ENCODE assay signal across 26 cellular contexts in the genomic region with DNA sequence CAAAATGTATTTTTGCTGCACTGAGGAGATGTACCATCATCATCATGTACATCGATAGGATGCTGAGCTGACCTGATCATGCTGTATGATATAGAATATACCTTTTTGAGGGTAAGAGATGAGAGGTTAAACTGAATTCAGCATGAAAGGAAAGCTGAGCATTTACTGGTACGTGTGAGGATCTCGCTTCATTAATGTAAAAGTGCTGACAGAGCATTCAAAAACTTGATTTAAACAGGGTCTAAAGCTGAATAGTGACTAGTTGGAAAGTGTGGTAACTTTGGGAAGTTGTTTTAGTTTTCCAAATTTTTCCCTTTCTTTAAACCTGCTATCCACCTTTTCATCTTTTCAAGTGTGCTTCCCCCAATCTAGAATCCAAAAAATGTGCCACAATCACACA. TPM values are rescaled to one million over a fixed set of nuclear protein-coding genes. Genes with fewer than 3 reads are reported as not detected.
A peak's percentile ranks its signal among the peaks of the same experiment; 100 is the strongest.
DNase-seq lines count a peak whose midpoint lies in the region; ATAC-seq, FAIRE-seq and TF ChIP-seq lines count a peak whose summit lies in the region.
"Had no signal": no experiment of that assay in that cellular context is flagged by ENCODE, and none has a peak within 500 bp of the region (broad histone marks: within the 10 kb centered on the region; RNA-seq: fewer than 3 reads in every experiment).

No MANE protein-coding gene starts in this region.

- H3K36me3 ChIP-seq in endodermal cell (ENCODE audit: control insufficient read depth, insufficient read depth, low read length) (no peaks in the 10 kb centered on the region), tibial artery (no peaks in the 10 kb centered on the region), stomach (no peaks in the 10 kb centered on the region), aorta (ENCODE audit: control insufficient read depth in 1 of 2, insufficient read depth in 2 of 2, low read length in 1 of 2) (no peaks in the 10 kb centered on the region)
- H3K36me3 ChIP-seq: HAP-1, SJSA1 had no signal

- 80% methylated on average over 3 of the region's 3 CpGs for WGBS in A549 (ENCODE audit: missing lambda C conversion rate)
- 88 to 96% methylated on average over 3 of the region's 3 CpGs for whole genome bisulfite sequencing in endodermal cell (ENCODE audit: insufficient coverage in 1 of 2, insufficient read length in 1 of 2), 2 experiments
- WGBS in stomach, 5 donors: 90 to 96% (median 92%) methylated on average over 3 of the region's 3 CpGs
- WGBS in aorta, 2 donors: 96% methylated on average over 3 of the region's 3 CpGs

- H3K9me3 ChIP-seq in A549 (no peaks in the 10 kb centered on the region), endodermal cell (ENCODE audit: control insufficient read depth, low read length) (no peaks in the 10 kb centered on the region), tibial artery (no peaks in the 10 kb centered on the region), stomach (no peaks in the 10 kb centered on the region), aorta (ENCODE audit: control insufficient read depth, low read length) (no peaks in the 10 kb centered on the region)
- H3K9me3 ChIP-seq: HAP-1, SJSA1 had no signal

- H3K36me3 Mint-ChIP-seq in HFFc6 (ENCODE audit: low read depth) (peaks cover 12% of the 10 kb centered on the region), endodermal cell (ENCODE audit: low read depth) (no peaks in the 10 kb centered on the region)
- H3K36me3 Mint-ChIP-seq: CD4-positive, alpha-beta memory T cell had no signal

- TF ChIP-seq RAD21 in A549 (conservative IDR thresholded peaks at IDR 0.05 in 1 of 2, IDR thresholded peaks at IDR 0.05 in 1 of 2): no peak

- POLR2A ChIA-PET in A549 (lab: Yijun Ruan, JAX): no interaction called here

- no peak for TF ChIP-seq CTCF in A549 (IDR thresholded peaks at IDR 0.05)
- no peak for TF ChIP-seq CTCF in HFFc6 (IDR thresholded peaks at IDR 0.05)
- TF ChIP-seq CTCF in endodermal cell (conservative IDR thresholded peaks at IDR 0.05): no peak
- no peak for TF ChIP-seq CTCF in tibial artery (IDR thresholded peaks at IDR 0.05)
- no peak for TF ChIP-seq CTCF in stomach (IDR thresholded peaks at IDR 0.05)

- no peak for TF ChIP-seq POLR2A in A549 (IDR thresholded peaks at IDR 0.05; ENCODE audit: low read length)
- TF ChIP-seq POLR2A in stomach (IDR thresholded peaks at IDR 0.05): no peak

- H3K4me2 ChIP-seq in A549: no peak overlapping the region
- H3K4me2 ChIP-seq: KMS-11, PC-9 had no signal

- no peak overlapping the region for H3K9ac ChIP-seq in endodermal cell (ENCODE audit: extremely low read depth, low read length, poor library complexity, severe bottlenecking)
- H3K9ac ChIP-seq: KMS-11 had no signal

- H3K4me1 Mint-ChIP-seq in HFFc6 (ENCODE audit: low read depth): peaks cover 84% of the 10 kb centered on the region
- peaks cover 11% of the 10 kb centered on the region for H3K4me1 Mint-ChIP-seq in endodermal cell
- H3K4me1 Mint-ChIP-seq: CD4-positive, alpha-beta memory T cell had no signal

- no peaks in the 10 kb centered on the region for H3K27me3 ChIP-seq in endodermal cell (ENCODE audit: control insufficient read depth, insufficient read depth, low read length, poor library complexity, severe bottlenecking)
- H3K27me3 ChIP-seq in tibial artery: no peaks in the 10 kb centered on the region
- H3K27me3 ChIP-seq in stomach: no peaks in the 10 kb centered on the region
- H3K27me3 ChIP-seq in aorta (ENCODE audit: control insufficient read depth in 1 of 2, insufficient read depth in 2 of 2, low read length in 1 of 2): no peaks in the 10 kb centered on the region
- H3K27me3 ChIP-seq: SJSA1 had no signal

- no peak for ATAC-seq in A549
- ATAC-seq in aorta (ENCODE audit: low FRiP score): no peak

- H3K27ac ChIP-seq in A549 (no peak overlapping the region), endodermal cell (ENCODE audit: low read depth, low read length) (no peak overlapping the region), tibial artery (peak overlapping the region; percentile 58 to 80), stomach (no peak overlapping the region), aorta (ENCODE audit: low read depth in 1 of 2, low read length in 2 of 2) (no peak overlapping the region)
- H3K27ac ChIP-seq: KMS-11, PC-9, SJSA1 had no signal

- no peak for FAIRE-seq in A549 (lab: Jason Lieb, UNC)
- FAIRE-seq: GM18507, HTR-8/SVneo had no signal

- intact Hi-C loops in tibial artery (cut with DNase I; ENCODE audit: low total_unique reads): no loop called here
- intact Hi-C loops in stomach (cut with DNase I; ENCODE audit: low total_unique reads): no loop called here
- intact Hi-C loops in aorta (cut with DNase I): no loop called here

- H3K27me3 Mint-ChIP-seq in HFFc6 (ENCODE audit: insufficient read depth) (no peaks in the 10 kb centered on the region; the same call in 1 of the 2 replicates), endodermal cell (ENCODE audit: insufficient read depth) (peaks cover 1% of the 10 kb centered on the region)

- H3K4me1 ChIP-seq in A549: peaks cover 5% of the 10 kb centered on the region; the same call in 1 of the 3 replicates
- H3K4me1 ChIP-seq in endodermal cell (ENCODE audit: control insufficient read depth, insufficient read depth, low read length): peaks cover 8% of the 10 kb centered on the region
- peaks cover 0 to 48% (median 19%) of the 10 kb centered on the region in 4 donors for H3K4me1 ChIP-seq in tibial artery
- peaks cover 0 to 12% (median 4%) of the 10 kb centered on the region in 4 donors for H3K4me1 ChIP-seq in stomach
- H3K4me1 ChIP-seq in aorta (ENCODE audit: control insufficient read depth in 1 of 2, insufficient read depth in 2 of 2, low read length in 2 of 2): peaks cover 5 to 8% of the 10 kb centered on the region in 2 donors

- CTCF ChIA-PET in A549 (lab: Yijun Ruan, JAX): no interaction called here

- DNase-seq in A549 (ENCODE audit: low read depth in 1 of 2, low spot score in 1 of 2) (no peak), HFFc6 (no peak), endodermal cell (no peak), tibial artery (no peak), cortex of kidney (lab: John Stamatoyannopoulos, UW) (no peak), stomach (no peak), aorta (no peak)
- DNase-seq: C1 segment of cervical spinal cord; CD4-positive, alpha-beta memory T cell; COR-L47; DMS53; GOT3; NCI-H1092; NCI-H1417 treated with DMSO at 0.1 percent for 48 hours; NCI-H1694 treated with DMSO at 0.1 percent for 48 hours; NCI-H2081; NCI-H2227 treated with DMSO at 0.1 percent for 48 hours; NCI-H526 treated with DMSO at 0.1 percent for 48 hours; PC-9; Right ventricle myocardium superior had no signal

- H3K4me3 Mint-ChIP-seq in HFFc6 (peak overlapping the region; percentile 62; the same call in 1 of the 2 replicates), endodermal cell (no peak overlapping the region)
- H3K4me3 Mint-ChIP-seq: CD4-positive, alpha-beta memory T cell had no signal

- H3K4me3 ChIP-seq in A549 (no peak overlapping the region), endodermal cell (ENCODE audit: low read length) (peak overlapping the region; percentile 8), tibial artery (no peak overlapping the region), stomach (no peak overlapping the region), aorta (ENCODE audit: low read length in 2 of 2) (no peak overlapping the region)
- H3K4me3 ChIP-seq: HAP-1, PC-9, SJSA1 had no signal

- no peaks in the 10 kb centered on the region for H3K9me3 Mint-ChIP-seq in HFFc6
- no peaks in the 10 kb centered on the region for H3K9me3 Mint-ChIP-seq in endodermal cell

- no peak for TF ChIP-seq EP300 in A549 (IDR thresholded peaks at IDR 0.05)
- no peak for TF ChIP-seq EP300 in stomach (IDR thresholded peaks at IDR 0.05)

- H3K27ac Mint-ChIP-seq in HFFc6: peak overlapping the region; percentile 93; the same call in 1 of the 2 replicates
- no peak overlapping the region for H3K27ac Mint-ChIP-seq in endodermal cell
- H3K27ac Mint-ChIP-seq: CD4-positive, alpha-beta memory T cell had no signal

TF ChIP-seq in A549, 52 proteins besides CTCF, POLR2A, EP300 and RAD21:
- TF ChIP-seq, protein P1, sequence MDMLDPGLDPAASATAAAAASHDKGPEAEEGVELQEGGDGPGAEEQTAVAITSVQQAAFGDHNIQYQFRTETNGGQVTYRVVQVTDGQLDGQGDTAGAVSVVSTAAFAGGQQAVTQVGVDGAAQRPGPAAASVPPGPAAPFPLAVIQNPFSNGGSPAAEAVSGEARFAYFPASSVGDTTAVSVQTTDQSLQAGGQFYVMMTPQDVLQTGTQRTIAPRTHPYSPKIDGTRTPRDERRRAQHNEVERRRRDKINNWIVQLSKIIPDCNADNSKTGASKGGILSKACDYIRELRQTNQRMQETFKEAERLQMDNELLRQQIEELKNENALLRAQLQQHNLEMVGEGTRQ (IDR thresholded peaks at IDR 0.05): no peak
- no peak for TF ChIP-seq RARB (CRISPR knock-in tag; IDR thresholded peaks at IDR 0.05)
- TF ChIP-seq, protein P2, sequence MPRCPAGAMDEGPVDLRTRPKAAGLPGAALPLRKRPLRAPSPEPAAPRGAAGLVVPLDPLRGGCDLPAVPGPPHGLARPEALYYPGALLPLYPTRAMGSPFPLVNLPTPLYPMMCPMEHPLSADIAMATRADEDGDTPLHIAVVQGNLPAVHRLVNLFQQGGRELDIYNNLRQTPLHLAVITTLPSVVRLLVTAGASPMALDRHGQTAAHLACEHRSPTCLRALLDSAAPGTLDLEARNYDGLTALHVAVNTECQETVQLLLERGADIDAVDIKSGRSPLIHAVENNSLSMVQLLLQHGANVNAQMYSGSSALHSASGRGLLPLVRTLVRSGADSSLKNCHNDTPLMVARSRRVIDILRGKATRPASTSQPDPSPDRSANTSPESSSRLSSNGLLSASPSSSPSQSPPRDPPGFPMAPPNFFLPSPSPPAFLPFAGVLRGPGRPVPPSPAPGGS (IDR thresholded peaks at IDR 0.05): no peak
- TF ChIP-seq HOXB5 (CRISPR knock-in tag; IDR thresholded peaks at IDR 0.05): no peak
- TF ChIP-seq EHMT2 (IDR thresholded peaks at IDR 0.05; ENCODE audit: low read depth): no peak
- peak; percentile 90 for TF ChIP-seq MAFK (IDR thresholded peaks at IDR 0.05; ENCODE audit: partially characterized antibody)
- TF ChIP-seq JUN (IDR thresholded peaks at IDR 0.05): no peak
- no peak for TF ChIP-seq CHD2 (IDR thresholded peaks at IDR 0.05; ENCODE audit: low read length, partially characterized antibody)

RNA-seq across cellular contexts. Expression of gene COL1A2, which starts 28.5 kb away (rescaled TPM):
- polyA plus RNA-seq in A549 (2011; rRNA removed) (0.07 and 0.14 TPM in 2 replicates), A549 (2017; fragmentation: RNase III; extraction: RNeasy Plus Mini Kit Qiagen cat#74134 plus additional on column Dnase treatment) (not detected in 3 replicates), stomach (10 to 100 TPM; 32.2 to 51.6 (median 48.3) TPM), aorta (1,000 to 10,000 TPM in 1 of 2 donors, 100 to 1,000 TPM in 1; 282 to 1,047 TPM)
- 0.04 TPM in 1 of 2 replicates, not detected in the other for polyA plus RNA-seq in A549 (2012; cell fraction: cytosol; rRNA removed)
- polyA plus RNA-seq in A549 (2012; cell fraction: nucleus; rRNA removed): 0.04 and 0.26 TPM in 2 replicates
- polyA minus RNA-seq in A549 (2011; rRNA and poly(A)+ RNA removed): 1.7 and 3.9 TPM in 2 replicates
- total RNA-seq in HFFc6 (2021; fragmentation: NEBNext Ultra II Directional; extraction: Animal tissue kit (Norgen Biotek cat#: 25700)): 1,000 to 10,000 TPM; 3,728 to 6,317 (median 3,918) TPM
- total RNA-seq in endodermal cell (10 to 100 TPM; 42.2 to 99.7 TPM), stomach (1,000 to 10,000 TPM in 2 of 5 donors, 100 to 1,000 TPM in 2, 10 to 100 TPM in 1; 30.9 to 3,975 (median 234) TPM), aorta (1,000 to 10,000 TPM in 1 of 2 donors, 100 to 1,000 TPM in 1; 844 to 1,770 TPM)
- polyA plus RNA-seq in endodermal cell (2013, experiment 1 of 2): 251 TPM
- 245 TPM for polyA plus RNA-seq in endodermal cell (2013, experiment 2 of 2)
- total RNA-seq: CD4-positive, alpha-beta memory T cell; NCI-H460; PC-9 had no signal
- polyA plus RNA-seq: CD4-positive, alpha-beta memory T cell had no signal

Comparison
In these comparisons a context has a peak if more than half of its experiments do, and no peak if none do; other contexts are left out.
1. H3K27ac ChIP-seq: peak in tibial artery (2 of 2); none in A549 (0 of 2), endodermal cell (single experiment), stomach (0 of 5) and aorta (0 of 2).